ENCODE assay signal across 23 cellular contexts in genomic region chr5:90675222-90675621, GRCh38.
A peak's percentile ranks its signal among the peaks of the same experiment; 100 is the strongest.
DNase-seq lines count a peak whose midpoint lies in the region; ATAC-seq and TF ChIP-seq lines count a peak whose summit lies in the region.
"Had no signal": no experiment of that assay in that cellular context is flagged by ENCODE, and none has a peak within 500 bp of the region (broad histone marks: within the 10 kb centered on the region; RNA-seq: fewer than 3 reads in every experiment).

No MANE protein-coding gene starts in this region.

- DNase-seq in Ammon's horn (ENCODE audit: low spot score) (peak; percentile 38), GM23338 (ENCODE audit: low spot score) (no peak), RWPE2 (ENCODE audit: low spot score) (no peak), globus pallidus (ENCODE audit: low spot score) (peak; percentile 3), RKO (ENCODE audit: low spot score) (no peak), H4 (ENCODE audit: low spot score) (no peak)
- DNase-seq in activated effector memory CD4-positive, alpha-beta T cell treated with anti-CD3 and anti-CD28 coated beads, Interleukin-2, amount 50 U/mL, for 16 hours = no peak
- DNase-seq in stimulated activated CD4-positive, alpha-beta T cell treated with anti-CD3 and anti-CD28 coated beads, Interleukin-4, amount 100 ng/mL, for 4 hours = no peak
- DNase-seq: BE2C, DMS 273 treated with DMSO at 0.1 percent for 48 hours, GDM1, GM23248, KBM-7, NCI-H1092, NCI-H1436 treated with DMSO at 0.1 percent for 48 hours, NCI-H2029 treated with DMSO at 0.1 percent for 48 hours, NCI-H345, NCI-H524, PC-3, RPMI8226, SHP77 treated with DMSO at 0.1 percent for 48 hours, SW 1271 had no signal

- H3K79me2 ChIP-seq in GM23338 (replicated peaks; ENCODE audit: insufficient read depth) = peaks cover 5% of the 10 kb centered on the region

- TF ChIP-seq CTCF in GM23338 (conservative IDR thresholded peaks at IDR 0.05; ENCODE audit: low read depth in 2 of 2) (no peak), RWPE2 (IDR thresholded peaks at IDR 0.05; ENCODE audit: poor library complexity, severe bottlenecking) (no peak)

- peaks cover 18% of the 10 kb centered on the region; the same call in 2 of the 3 replicates for H3K36me3 Mint-ChIP-seq in GM23338 (ENCODE audit: low read depth)

- no peaks in the 10 kb centered on the region for H3K27me3 ChIP-seq in GM23338 (ENCODE audit: insufficient read depth)
- no peaks in the 10 kb centered on the region for H3K27me3 ChIP-seq in RWPE2 (ENCODE audit: insufficient read depth, poor library complexity, severe bottlenecking)

- peaks cover 12% of the 10 kb centered on the region; the same call in 2 of the 3 replicates for H3K4me1 Mint-ChIP-seq in GM23338

- H3K9me2 ChIP-seq in GM23338 (ENCODE audit: insufficient read depth) = no peaks in the 10 kb centered on the region

- no peaks in the 10 kb centered on the region for H3K9me3 Mint-ChIP-seq in GM23338

- H3F3A ChIP-seq in GM23338 (replicated peaks; ENCODE audit: low read depth) = no peaks in the 10 kb centered on the region

- H3K4me1 ChIP-seq in GM23338 (ENCODE audit: insufficient read depth) = peaks cover 3% of the 10 kb centered on the region
- no peaks in the 10 kb centered on the region for H3K4me1 ChIP-seq in RWPE2 (ENCODE audit: insufficient read depth, poor library complexity, severe bottlenecking)
- H3K4me1 ChIP-seq: BE2C had no signal

- H2AFZ ChIP-seq in GM23338 = no peak overlapping the region
- H2AFZ ChIP-seq: GM23248 had no signal

- ATAC-seq in GM23338 (peak; percentile 26; the same call in 1 of the 3 replicates), RWPE2 (ENCODE audit: low read depth) (0 out of 3 replicates have a peak, but pooled peaks have one; percentile 23)
- ATAC-seq: PC-3 had no signal

- H3K4me2 ChIP-seq in GM23338 = no peak overlapping the region

- H4K20me1 ChIP-seq in GM23338 (replicated peaks; ENCODE audit: insufficient read depth) = no peaks in the 10 kb centered on the region

- H3K36me3 ChIP-seq in GM23338 (ENCODE audit: insufficient read depth) = no peaks in the 10 kb centered on the region; the same call in 1 of the 2 replicates
- no peaks in the 10 kb centered on the region for H3K36me3 ChIP-seq in RWPE2 (ENCODE audit: low read depth)
- H3K36me3 ChIP-seq: BE2C had no signal

- H3K9me3 ChIP-seq in RWPE2 (ENCODE audit: severe bottlenecking) = no peaks in the 10 kb centered on the region
- H3K9me3 ChIP-seq: BE2C had no signal

- H3K27me3 Mint-ChIP-seq in GM23338 (ENCODE audit: insufficient read depth, low read depth, poor library complexity) = peaks cover 3% of the 10 kb centered on the region

- H3K27ac ChIP-seq in GM23338 (ENCODE audit: low read depth) = no peak overlapping the region
- no peak overlapping the region for H3K27ac ChIP-seq in RWPE2 (ENCODE audit: poor library complexity, severe bottlenecking)
- H3K27ac ChIP-seq: GM23248, SK-N-MC had no signal

- no peak overlapping the region for H3K27ac Mint-ChIP-seq in GM23338

- no peak overlapping the region for H3K4me3 Mint-ChIP-seq in GM23338

- no peak overlapping the region for H3K4me3 ChIP-seq in GM23338
- no peak overlapping the region for H3K4me3 ChIP-seq in RWPE2 (ENCODE audit: severe bottlenecking)
- H3K4me3 ChIP-seq: GM23248, SK-N-MC had no signal

TF ChIP-seq in GM23338, 12 proteins besides CTCF, POLR2A, EP300 and RAD21:
- TF ChIP-seq STAT1 (IDR thresholded peaks at IDR 0.05; ENCODE audit: unreplicated experiment) = no peak
- TF ChIP-seq CREB1 (CRISPR knock-in tag; IDR thresholded peaks at IDR 0.05; ENCODE audit: low read depth) = no peak

Comparison
In these comparisons a context has a peak if more than half of its experiments do, and no peak if none do; other contexts are left out.
1. DNase-seq: peak in Ammon's horn (single experiment) and globus pallidus (single experiment); none in GM23338 (single experiment), RWPE2 (single experiment), activated effector memory CD4-positive, alpha-beta T cell treated with anti-CD3 and anti-CD28 coated beads, Interleukin-2, amount 50 U/mL, for 16 hours (single experiment), stimulated activated CD4-positive, alpha-beta T cell treated with anti-CD3 and anti-CD28 coated beads, Interleukin-4, amount 100 ng/mL, for 4 hours (0 of 2), RKO (single experiment) and H4 (single experiment).